In genomic region chr18:3579701-3580100, GRCh38 we compare ENCODE assay signal across 14 cellular contexts.
DNase-seq lines count a peak whose midpoint lies in the region; ATAC-seq lines count a peak whose summit lies in the region.
"Had no signal": no experiment of that assay in that cellular context is flagged by ENCODE, and none has a peak within 500 bp of the region (broad histone marks: within the 10 kb centered on the region; RNA-seq: fewer than 3 reads in every experiment).

No MANE protein-coding gene starts in this region.

- no peaks in the 10 kb centered on the region for H3K36me3 ChIP-seq in ACC112 (ENCODE audit: insufficient read depth, low read length)
- H3K36me3 ChIP-seq: MG63, upper lobe of right lung had no signal

- peaks cover 16% of the 10 kb centered on the region for H3K4me1 ChIP-seq in ACC112 (ENCODE audit: control insufficient read depth, insufficient read depth, low read length, unreplicated experiment)
- H3K4me1 ChIP-seq: upper lobe of right lung had no signal

- DNase-seq in LHCN-M2 (ENCODE audit: low read depth), result peak; percentile 87
- peak; percentile 54 for DNase-seq in dedifferentiated amniotic fluid mesenchymal stem cell (ENCODE audit: extremely low spot score)
- DNase-seq in kidney tubule cell (ENCODE audit: low spot score), result peak; percentile 93
- DNase-seq in stimulated activated CD4-positive, alpha-beta T cell treated with anti-CD3 and anti-CD28 coated beads, Interleukin-12 subunit alpha, Interleukin-12 subunit beta, amount 100 ng/mL, for 4 hours, result no peak
- DNase-seq: activated CD4-positive, alpha-beta memory T cell treated with anti-CD3 and anti-CD28 coated beads for 36 hours; activated gamma-delta T cell; MG63; naive B cell; upper lobe of right lung had no signal

- no peak overlapping the region for H2AFZ ChIP-seq in ACC112 (ENCODE audit: low read length, unreplicated experiment)

- no peaks in the 10 kb centered on the region for H3K27me3 ChIP-seq in ACC112 (ENCODE audit: insufficient read depth, low read length)
- H3K27me3 ChIP-seq: MG63, upper lobe of right lung had no signal

- no peak overlapping the region for H3K4me3 ChIP-seq in ACC112 (ENCODE audit: low read depth, low read length)
- H3K4me3 ChIP-seq: A549, MG63, upper lobe of right lung had no signal

- peak overlapping the region; percentile 77 for H3K27ac ChIP-seq in ACC112 (ENCODE audit: low read depth, low read length)
- H3K27ac ChIP-seq: A549, upper lobe of right lung had no signal

- ATAC-seq in HG03432 (IDR thresholded peaks at IDR 0.05; ENCODE audit: unreplicated experiment) (no peak), GM21423 (IDR thresholded peaks at IDR 0.05; ENCODE audit: unreplicated experiment) (no peak), GM21447 (IDR thresholded peaks at IDR 0.05; ENCODE audit: unreplicated experiment) (no peak)
- ATAC-seq: upper lobe of right lung had no signal

- no peaks in the 10 kb centered on the region for H3K79me2 ChIP-seq in ACC112 (ENCODE audit: control insufficient read depth, insufficient read depth, low read length, unreplicated experiment)
